ENCODE assay signal across 15 cellular contexts in the genomic region with DNA sequence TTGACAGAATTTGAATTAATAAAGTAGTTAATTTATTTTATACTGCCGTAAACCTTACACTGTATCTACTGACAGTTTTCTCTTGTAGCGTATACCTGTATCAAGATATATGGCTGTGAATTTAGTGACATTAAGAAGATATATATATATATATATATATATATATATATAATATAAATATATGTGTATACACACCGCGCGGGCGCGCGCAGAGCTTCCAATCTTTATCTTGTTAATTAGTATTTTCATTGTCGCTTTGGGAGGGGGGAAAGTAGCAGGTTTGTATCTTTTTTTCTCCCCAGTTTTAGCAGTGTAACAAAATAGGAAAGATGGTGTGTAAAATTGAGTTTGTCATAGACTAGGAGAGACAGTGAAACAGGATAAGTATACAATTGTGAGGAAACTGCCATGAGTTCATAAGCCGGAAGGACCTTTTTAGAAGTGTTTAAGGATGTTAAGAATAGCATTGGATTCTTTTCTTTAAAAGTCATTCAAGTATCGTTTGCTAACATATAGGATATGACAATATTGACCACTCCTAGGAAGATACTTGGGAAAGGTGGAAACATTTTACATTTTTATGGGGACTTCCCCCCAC. TPM values are rescaled to one million over a fixed set of nuclear protein-coding genes. Genes with fewer than 3 reads are reported as not detected.
DNase-seq lines count a peak whose midpoint lies in the region; ATAC-seq, FAIRE-seq and TF ChIP-seq lines count a peak whose summit lies in the region.
"Had no signal": no experiment of that assay in that cellular context is flagged by ENCODE, and none has a peak within 500 bp of the region (broad histone marks: within the 10 kb centered on the region; RNA-seq: fewer than 3 reads in every experiment).

No MANE protein-coding gene starts in this region.

- H3K4me1 Mint-ChIP-seq in astrocyte (ENCODE audit: low read depth, unreplicated experiment) (peaks cover 18% of the 10 kb centered on the region), memory B cell (peaks cover 13% of the 10 kb centered on the region)

- whole genome bisulfite sequencing in A549 (ENCODE audit: missing lambda C conversion rate) = 83% methylated on average over 11 of the region's 11 CpGs

- H3K27ac ChIP-seq in A549 (no peak overlapping the region), astrocyte (ENCODE audit: low read depth, low read length) (no peak overlapping the region)

- no peak overlapping the region for H2AFZ ChIP-seq in astrocyte (ENCODE audit: low read depth, low read length)

- H3K4me1 ChIP-seq in A549 = peaks cover 34% of the 10 kb centered on the region
- H3K4me1 ChIP-seq in astrocyte (ENCODE audit: insufficient read depth, low read length) = peaks cover 19% of the 10 kb centered on the region

- H3K4me3 Mint-ChIP-seq in astrocyte (ENCODE audit: unreplicated experiment) (peak overlapping the region; percentile 55), memory B cell (no peak overlapping the region)

- TF ChIP-seq POLR2A in A549 (IDR thresholded peaks at IDR 0.05; ENCODE audit: low read length) = no peak

- no peaks in the 10 kb centered on the region for H3K27me3 ChIP-seq in astrocyte (ENCODE audit: insufficient read depth, low read length)

- no peak for TF ChIP-seq EP300 in A549 (IDR thresholded peaks at IDR 0.05)

- peaks cover 41% of the 10 kb centered on the region for H4K20me1 ChIP-seq in astrocyte (ENCODE audit: insufficient read depth, low read length)

- H3K9ac ChIP-seq in astrocyte (ENCODE audit: low read length) = no peak overlapping the region

- H3K4me3 ChIP-seq in A549 (no peak overlapping the region), astrocyte (ENCODE audit: insufficient read depth, low read depth, low read length) (no peak overlapping the region)

- CTCF ChIA-PET in A549 (lab: Yijun Ruan, JAX) = interaction anchor here (3.2 kb wide), 1 partner anchor 34 kb away, joined by 13 read pairs; no protein-coding TSS in a partner anchor

- DNase-seq in A549 (ENCODE audit: low read depth in 1 of 2, low spot score in 1 of 2) (no peak), DMS53 (lab: John Stamatoyannopoulos, UW) (peak; percentile 21), astrocyte (ENCODE audit: low read depth) (no peak), memory B cell (ENCODE audit: low spot score in 2 of 2) (no peak), NCI-H187 (lab: John Stamatoyannopoulos, UW) (no peak), hepatic stellate cell (ENCODE audit: low spot score) (no peak), putamen (ENCODE audit: low spot score) (no peak)
- DNase-seq: activated CD8-positive, alpha-beta memory T cell treated with anti-CD3 and anti-CD28 coated beads for 24 hours; amniotic stem cell; effector CD4-positive, alpha-beta T cell; GOT3; IMR-90; NCI-H2029; stimulated activated CD8-positive, alpha-beta memory T cell treated with anti-CD3 and anti-CD28 coated beads, Interleukin-4, amount 100 ng/mL, for 48 hours had no signal

- H3K27ac Mint-ChIP-seq in astrocyte (ENCODE audit: unreplicated experiment) = no peak overlapping the region
- peak overlapping the region; percentile 94 for H3K27ac Mint-ChIP-seq in memory B cell

- TF ChIP-seq RAD21 in A549 (conservative IDR thresholded peaks at IDR 0.05 in 1 of 2, IDR thresholded peaks at IDR 0.05 in 1 of 2) = no peak

- H3K36me3 Mint-ChIP-seq in astrocyte (ENCODE audit: low read depth, unreplicated experiment) (peaks cover 9% of the 10 kb centered on the region), memory B cell (peaks cover 3% of the 10 kb centered on the region)

- H3K27me3 Mint-ChIP-seq in astrocyte (ENCODE audit: low read depth, unreplicated experiment) = no peaks in the 10 kb centered on the region
- peaks cover 4% of the 10 kb centered on the region for H3K27me3 Mint-ChIP-seq in memory B cell

- FAIRE-seq in A549 (lab: Jason Lieb, UNC) (no peak), astrocyte (lab: Jason Lieb, UNC) (no peak)

- TF ChIP-seq CTCF in A549 (IDR thresholded peaks at IDR 0.05) (no peak), astrocyte (IDR thresholded peaks at IDR 0.05; ENCODE audit: insufficient read depth, low read depth, low read length) (no peak)

- peaks cover 48% of the 10 kb centered on the region for H3K79me2 ChIP-seq in astrocyte (ENCODE audit: insufficient read depth, low read length)

- H3K9me3 Mint-ChIP-seq in astrocyte (ENCODE audit: unreplicated experiment) = no peaks in the 10 kb centered on the region
- no peaks in the 10 kb centered on the region for H3K9me3 Mint-ChIP-seq in memory B cell

- H3K4me2 ChIP-seq in A549 = peak overlapping the region; percentile 88
- H3K4me2 ChIP-seq in astrocyte (ENCODE audit: low read length) = no peak overlapping the region

- ATAC-seq in A549 (no peak), memory B cell (ENCODE audit: low read depth) (no peak), GM18502 (IDR thresholded peaks at IDR 0.05; ENCODE audit: poor library complexity, unreplicated experiment) (no peak)

- no peaks in the 10 kb centered on the region for H3K9me3 ChIP-seq in A549
- H3K9me3 ChIP-seq in astrocyte (ENCODE audit: insufficient read depth, low read depth, low read length) = no peaks in the 10 kb centered on the region

- POLR2A ChIA-PET in A549 (lab: Yijun Ruan, JAX) = no interaction called here

- H3K36me3 ChIP-seq in astrocyte (ENCODE audit: insufficient read depth, low read length) = no peaks in the 10 kb centered on the region

TF ChIP-seq in A549, 52 proteins besides CTCF, POLR2A, EP300 and RAD21:
- TF ChIP-seq JUN (IDR thresholded peaks at IDR 0.05) = no peak
- TF ChIP-seq, protein P1, sequence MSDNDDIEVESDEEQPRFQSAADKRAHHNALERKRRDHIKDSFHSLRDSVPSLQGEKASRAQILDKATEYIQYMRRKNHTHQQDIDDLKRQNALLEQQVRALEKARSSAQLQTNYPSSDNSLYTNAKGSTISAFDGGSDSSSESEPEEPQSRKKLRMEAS (IDR thresholded peaks at IDR 0.05) = no peak
- TF ChIP-seq CBX2 (IDR thresholded peaks at IDR 0.05; ENCODE audit: borderline replicate concordance, low read depth) = no peak
- TF ChIP-seq RNF2 (IDR thresholded peaks at IDR 0.05; ENCODE audit: borderline replicate concordance, low read depth) = no peak
- no peak for TF ChIP-seq CEBPB (IDR thresholded peaks at IDR 0.05)
- no peak for TF ChIP-seq RFX5 (IDR thresholded peaks at IDR 0.05)
- no peak for TF ChIP-seq FOXS1 (CRISPR knock-in tag; IDR thresholded peaks at IDR 0.05)
- TF ChIP-seq PHF8 (IDR thresholded peaks at IDR 0.05; ENCODE audit: borderline replicate concordance, low read depth) = no peak
- TF ChIP-seq CBX8 (IDR thresholded peaks at IDR 0.05) = no peak
- TF ChIP-seq ZSCAN20 (CRISPR knock-in tag; IDR thresholded peaks at IDR 0.05) = no peak
- TF ChIP-seq FOSL2 (IDR thresholded peaks at IDR 0.05) = no peak
- TF ChIP-seq FOSL2 (CRISPR knock-in tag; IDR thresholded peaks at IDR 0.05) = no peak
- TF ChIP-seq ZFP36 (IDR thresholded peaks at IDR 0.05; ENCODE audit: borderline replicate concordance, partially characterized antibody) = no peak
- TF ChIP-seq JUNB (IDR thresholded peaks at IDR 0.05) = no peak

RNA-seq across cellular contexts. Expression of a gene that starts 2.0 kb away (rescaled TPM):
- polyA plus RNA-seq in A549 (2011; rRNA removed) = 52.0 and 62.4 TPM in 2 replicates
- polyA plus RNA-seq in A549 (2012; cell fraction: cytosol; rRNA removed) = 12.4 and 13.9 TPM in 2 replicates
- 9.2 and 12.8 TPM in 2 replicates for polyA plus RNA-seq in A549 (2012; cell fraction: nucleus; rRNA removed)
- 22.8 to 27.1 TPM (median 26.7 TPM) in 3 replicates for polyA plus RNA-seq in A549 (2017; fragmentation: RNase III; extraction: RNeasy Plus Mini Kit Qiagen cat#74134 plus additional on column Dnase treatment)
- polyA minus RNA-seq in A549 (2011; rRNA and poly(A)+ RNA removed) = 18.2 and 25.2 TPM in 2 replicates
- total RNA-seq in astrocyte = 30.9 and 31.7 TPM in 2 replicates
